ENCODE assay signal across 1 cellular context in genomic region chr20:36754656-36755222, GRCh38.
TF ChIP-seq lines count a peak whose summit lies in the region.

No MANE protein-coding gene starts in this region.

TF ChIP-seq in GM23338, 12 proteins besides CTCF, POLR2A, EP300 and RAD21 (continued from another document):
- TF ChIP-seq, protein P1, sequence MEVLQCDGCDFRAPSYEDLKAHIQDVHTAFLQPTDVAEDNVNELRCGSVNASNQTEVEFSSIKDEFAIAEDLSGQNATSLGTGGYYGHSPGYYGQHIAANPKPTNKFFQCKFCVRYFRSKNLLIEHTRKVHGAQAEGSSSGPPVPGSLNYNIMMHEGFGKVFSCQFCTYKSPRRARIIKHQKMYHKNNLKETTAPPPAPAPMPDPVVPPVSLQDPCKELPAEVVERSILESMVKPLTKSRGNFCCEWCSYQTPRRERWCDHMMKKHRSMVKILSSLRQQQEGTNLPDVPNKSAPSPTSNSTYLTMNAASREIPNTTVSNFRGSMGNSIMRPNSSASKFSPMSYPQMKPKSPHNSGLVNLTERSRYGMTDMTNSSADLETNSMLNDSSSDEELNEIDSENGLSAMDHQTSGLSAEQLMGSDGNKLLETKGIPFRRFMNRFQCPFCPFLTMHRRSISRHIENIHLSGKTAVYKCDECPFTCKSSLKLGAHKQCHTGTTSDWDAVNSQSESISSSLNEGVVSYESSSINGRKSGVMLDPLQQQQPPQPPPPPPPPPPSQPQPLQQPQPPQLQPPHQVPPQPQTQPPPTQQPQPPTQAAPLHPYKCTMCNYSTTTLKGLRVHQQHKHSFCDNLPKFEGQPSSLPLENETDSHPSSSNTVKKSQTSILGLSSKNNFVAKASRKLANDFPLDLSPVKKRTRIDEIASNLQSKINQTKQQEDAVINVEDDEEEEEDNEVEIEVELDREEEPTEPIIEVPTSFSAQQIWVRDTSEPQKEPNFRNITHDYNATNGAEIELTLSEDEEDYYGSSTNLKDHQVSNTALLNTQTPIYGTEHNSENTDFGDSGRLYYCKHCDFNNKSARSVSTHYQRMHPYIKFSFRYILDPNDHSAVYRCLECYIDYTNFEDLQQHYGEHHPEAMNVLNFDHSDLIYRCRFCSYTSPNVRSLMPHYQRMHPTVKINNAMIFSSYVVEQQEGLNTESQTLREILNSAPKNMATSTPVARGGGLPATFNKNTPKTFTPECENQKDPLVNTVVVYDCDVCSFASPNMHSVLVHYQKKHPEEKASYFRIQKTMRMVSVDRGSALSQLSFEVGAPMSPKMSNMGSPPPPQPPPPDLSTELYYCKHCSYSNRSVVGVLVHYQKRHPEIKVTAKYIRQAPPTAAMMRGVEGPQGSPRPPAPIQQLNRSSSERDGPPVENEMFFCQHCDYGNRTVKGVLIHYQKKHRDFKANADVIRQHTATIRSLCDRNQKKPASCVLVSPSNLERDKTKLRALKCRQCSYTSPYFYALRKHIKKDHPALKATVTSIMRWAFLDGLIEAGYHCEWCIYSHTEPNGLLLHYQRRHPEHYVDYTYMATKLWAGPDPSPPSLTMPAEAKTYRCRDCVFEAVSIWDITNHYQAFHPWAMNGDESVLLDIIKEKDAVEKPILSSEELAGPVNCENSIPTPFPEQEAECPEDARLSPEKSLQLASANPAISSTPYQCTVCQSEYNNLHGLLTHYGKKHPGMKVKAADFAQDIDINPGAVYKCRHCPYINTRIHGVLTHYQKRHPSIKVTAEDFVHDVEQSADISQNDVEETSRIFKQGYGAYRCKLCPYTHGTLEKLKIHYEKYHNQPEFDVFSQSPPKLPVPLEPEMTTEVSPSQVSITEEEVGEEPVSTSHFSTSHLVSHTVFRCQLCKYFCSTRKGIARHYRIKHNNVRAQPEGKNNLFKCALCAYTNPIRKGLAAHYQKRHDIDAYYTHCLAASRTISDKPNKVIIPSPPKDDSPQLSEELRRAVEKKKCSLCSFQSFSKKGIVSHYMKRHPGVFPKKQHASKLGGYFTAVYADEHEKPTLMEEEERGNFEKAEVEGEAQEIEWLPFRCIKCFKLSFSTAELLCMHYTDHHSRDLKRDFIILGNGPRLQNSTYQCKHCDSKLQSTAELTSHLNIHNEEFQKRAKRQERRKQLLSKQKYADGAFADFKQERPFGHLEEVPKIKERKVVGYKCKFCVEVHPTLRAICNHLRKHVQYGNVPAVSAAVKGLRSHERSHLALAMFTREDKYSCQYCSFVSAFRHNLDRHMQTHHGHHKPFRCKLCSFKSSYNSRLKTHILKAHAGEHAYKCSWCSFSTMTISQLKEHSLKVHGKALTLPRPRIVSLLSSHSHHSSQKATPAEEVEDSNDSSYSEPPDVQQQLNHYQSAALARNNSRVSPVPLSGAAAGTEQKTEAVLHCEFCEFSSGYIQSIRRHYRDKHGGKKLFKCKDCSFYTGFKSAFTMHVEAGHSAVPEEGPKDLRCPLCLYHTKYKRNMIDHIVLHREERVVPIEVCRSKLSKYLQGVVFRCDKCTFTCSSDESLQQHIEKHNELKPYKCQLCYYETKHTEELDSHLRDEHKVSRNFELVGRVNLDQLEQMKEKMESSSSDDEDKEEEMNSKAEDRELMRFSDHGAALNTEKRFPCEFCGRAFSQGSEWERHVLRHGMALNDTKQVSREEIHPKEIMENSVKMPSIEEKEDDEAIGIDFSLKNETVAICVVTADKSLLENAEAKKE (CRISPR knock-in tag; IDR thresholded peaks at IDR 0.05), result no peak
- no peak for TF ChIP-seq REST (IDR thresholded peaks at IDR 0.05; ENCODE audit: unreplicated experiment)
